In the genomic region with DNA sequence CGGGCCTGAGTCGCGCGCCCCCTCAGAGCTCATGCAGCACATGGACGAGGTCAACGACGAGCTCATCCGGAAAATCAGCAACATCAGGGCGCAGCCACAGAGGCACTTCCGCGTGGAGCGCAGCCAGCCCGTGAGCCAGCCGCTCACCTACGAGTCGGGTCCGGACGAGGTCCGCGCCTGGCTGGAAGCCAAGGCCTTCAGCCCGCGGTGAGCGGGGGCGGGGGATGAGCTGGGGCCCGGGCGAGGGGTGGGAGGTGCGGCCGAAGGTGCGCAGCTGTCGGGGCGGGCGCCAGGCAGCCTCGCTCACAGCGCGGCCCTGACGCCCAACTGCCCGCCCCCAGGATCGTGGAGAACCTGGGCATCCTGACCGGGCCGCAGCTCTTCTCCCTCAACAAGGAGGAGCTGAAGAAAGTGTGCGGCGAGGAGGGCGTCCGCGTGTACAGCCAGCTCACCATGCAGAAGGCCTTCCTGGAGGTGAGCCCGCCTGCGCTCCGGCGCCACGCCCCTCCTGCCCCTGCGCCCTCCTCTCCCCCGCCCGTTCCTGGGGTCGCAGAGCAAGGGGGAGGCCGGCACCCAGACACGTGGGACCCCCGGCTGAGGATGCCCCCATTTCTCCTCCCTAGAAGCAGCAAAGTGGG, we compare ENCODE assay signal across 6 cellular contexts. TPM values are rescaled to one million over a fixed set of nuclear protein-coding genes. Genes with fewer than 3 reads are reported as not detected.
DNase-seq lines count a peak whose midpoint lies in the region; ATAC-seq, FAIRE-seq and TF ChIP-seq lines count a peak whose summit lies in the region.

No MANE protein-coding gene starts in this region.

- H3K23ac ChIP-seq in H1 (ENCODE audit: insufficient read length): no peak overlapping the region

- no peak overlapping the region for H2BK120ac ChIP-seq in H1 (replicated peaks; ENCODE audit: low read depth, low read length)

- no peaks in the 10 kb centered on the region for H3K79me2 ChIP-seq in H1 (ENCODE audit: control insufficient read depth in 1 of 2, insufficient read depth in 2 of 2, low read length in 2 of 2)

- no peaks in the 10 kb centered on the region for H3K79me1 ChIP-seq in H1 (ENCODE audit: low read depth, low read length)

- peak overlapping the region; percentile 35 to 64 (median 44) for H3K4me3 ChIP-seq in H1 (ENCODE audit: extremely low read depth in 1 of 4, insufficient read depth in 2 of 4, low read depth in 3 of 4, low read length in 4 of 4)

- CTCF ChIA-PET in H1 (lab: Charles Lee; ENCODE audit: partially characterized antibody): interaction anchor here (0.8 to 15.4 kb wide), 29 partner anchors 11 to 169 kb away, joined by 3 to 395 read pairs (median 3); a partner anchor contains a TSS

- no peak overlapping the region for H2AFZ ChIP-seq in H1 (ENCODE audit: low read length)

- peak overlapping the region; percentile 83 for H3K18ac ChIP-seq in H1 (ENCODE audit: extremely low read depth, low read length)

- H2BK12ac ChIP-seq in H1 (ENCODE audit: low read depth, low read length): no peak overlapping the region

- H3K27me3 ChIP-seq in H1 (replicated peaks in 1 of 4; ENCODE audit: control insufficient read depth in 3 of 4, extremely low read depth in 1 of 4, insufficient read depth in 3 of 4, low read length in 3 of 4): peaks cover 0 to 2% (median 0%) of the 10 kb centered on the region in 4 experiments; a peak in 1 of 7 replicates

- H4K91ac ChIP-seq in H1 (replicated peaks; ENCODE audit: insufficient read length, low read length): peak overlapping the region; percentile 7

- peak overlapping the region; percentile 84 to 94 for H3K4me2 ChIP-seq in H1 (ENCODE audit: insufficient read depth in 1 of 2, low read depth in 2 of 2, low read length in 2 of 2)

- ATAC-seq in HG03439 (IDR thresholded peaks at IDR 0.05; ENCODE audit: unreplicated experiment): no peak
- no peak for ATAC-seq in HG03460 (IDR thresholded peaks at IDR 0.05; ENCODE audit: unreplicated experiment)

- no peak for TF ChIP-seq CTCF in H1 (IDR thresholded peaks at IDR 0.05; ENCODE audit: control extremely low read depth in 1 of 3, insufficient read depth in 1 of 3, low read depth in 1 of 3, low read length in 3 of 3)

- TF ChIP-seq EP300 in H1 (IDR thresholded peaks at IDR 0.05; ENCODE audit: borderline replicate concordance in 1 of 2, low read depth in 2 of 2, low read length in 2 of 2): no peak

- DNase-seq in GM18507 (ENCODE audit: extremely low spot score, insufficient read length, low read depth) (no peak), SW480 (ENCODE audit: low spot score) (peak; percentile 75), H1 (ENCODE audit: low read depth in 1 of 2, low spot score in 2 of 2) (peak in 1 of 2 experiments; percentile 74)
- peak; percentile 49 for DNase-seq in stimulated activated CD4-positive, alpha-beta T cell treated with anti-CD3 and anti-CD28 coated beads, Interleukin-12 subunit alpha, Interleukin-12 subunit beta, amount 100 ng/mL, for 4 hours

- H2BK15ac ChIP-seq in H1 (ENCODE audit: low read length): no peak overlapping the region

- no peak overlapping the region for H2BK20ac ChIP-seq in H1 (ENCODE audit: low read length)

- H3K27ac ChIP-seq in H1 (ENCODE audit: low read depth, low read length): no peak overlapping the region

- H4K20me1 ChIP-seq in H1 (replicated peaks in 1 of 2; ENCODE audit: control insufficient read depth in 1 of 2, insufficient read depth in 2 of 2, low read length in 2 of 2): no peaks in the 10 kb centered on the region

- H3K9ac ChIP-seq in H1 (replicated peaks in 1 of 4; ENCODE audit: extremely low read depth in 1 of 4, low read depth in 3 of 4, low read length in 3 of 4): peak overlapping the region in 2 of 4 experiments; percentile 45 to 63; a peak in 2 of 7 replicates

- FAIRE-seq in GM18507 (lab: Jason Lieb, UNC) (peak; percentile 76), H1 (lab: Jason Lieb, UNC) (no peak)

- WGBS in H1 (ENCODE audit: extremely low coverage in 1 of 2, insufficient coverage in 1 of 2, insufficient read length in 1 of 2, insufficient replicate concordance in 2 of 2, low coverage in 1 of 2, low lambda C conversion rate in 2 of 2, missing lambda C conversion rate in 1 of 2), 2 experiments: 6% methylated on average over 21 of the region's 57 CpGs; no CpG with 5 or more reads in 1 of the 2 experiments

- H2AK5ac ChIP-seq in H1 (ENCODE audit: low read depth, low read length): peak overlapping the region; percentile 82; the same call in 1 of the 2 replicates

- no peak overlapping the region for H2BK5ac ChIP-seq in H1 (ENCODE audit: low read depth, low read length)

- no peaks in the 10 kb centered on the region for H3K36me3 ChIP-seq in H1 (ENCODE audit: control insufficient read depth in 2 of 4, insufficient read depth in 4 of 4, low read length in 3 of 4)

- H4K8ac ChIP-seq in H1 (ENCODE audit: extremely low read depth, insufficient read depth, low read length): peak overlapping the region; percentile 90

- H3K56ac ChIP-seq in H1 (replicated peaks; ENCODE audit: insufficient read length, low read depth, low read length): no peak overlapping the region

- no peak for TF ChIP-seq POLR2A in H1 (IDR thresholded peaks at IDR 0.05; ENCODE audit: control extremely low read depth in 1 of 2, low read depth in 2 of 2, low read length in 2 of 2)

- H3K14ac ChIP-seq in H1 (ENCODE audit: insufficient read length): no peak overlapping the region

- H3K9me3 ChIP-seq in H1 (ENCODE audit: insufficient read depth in 2 of 2, low read depth in 1 of 2, low read length in 1 of 2): no peaks in the 10 kb centered on the region

- H3K23me2 ChIP-seq in H1 (ENCODE audit: low read depth, low read length): peaks cover 7% of the 10 kb centered on the region; the same call in 1 of the 2 replicates

- TF ChIP-seq RAD21 in H1 (IDR thresholded peaks at IDR 0.05 in 1 of 2, conservative IDR thresholded peaks at IDR 0.05 in 1 of 2; ENCODE audit: low read depth in 2 of 2, low read length in 2 of 2): no peak

- peak overlapping the region; percentile 35 for H4K5ac ChIP-seq in H1 (ENCODE audit: insufficient read length, low read depth, low read length)

- H3K4ac ChIP-seq in H1 (replicated peaks; ENCODE audit: insufficient read length, low read depth, low read length): peak overlapping the region; percentile 69

- H3K4me1 ChIP-seq in H1 (replicated peaks in 1 of 4; ENCODE audit: control insufficient read depth in 3 of 4, insufficient read depth in 4 of 4, low read length in 3 of 4): peaks cover 0 to 19% (median 12%) of the 10 kb centered on the region in 4 experiments; a peak in 5 of 7 replicates

- POLR2A ChIA-PET in H1 (lab: Charles Lee; ENCODE audit: partially characterized antibody): interaction anchor here (0.7 to 13.2 kb wide), 21 partner anchors 10 to 142 kb away, joined by 3 to 216 read pairs (median 6); a partner anchor contains a TSS

RNA-seq across cellular contexts. Expression of a gene that starts 20.4 kb away (rescaled TPM):
- total RNA-seq in H1 (2021; fragmentation: NEBNext Ultra II Directional; extraction: Animal tissue kit (Norgen Biotek cat#: 25700)): 38.5 and 44.3 TPM in 2 replicates
- 57.0 and 65.3 TPM in 2 replicates for polyA plus RNA-seq in H1 (2011; rRNA removed)
- 62.3 TPM for polyA plus RNA-seq in H1 (2011; cell fraction: cytosol; rRNA removed)
- polyA plus RNA-seq in H1 (2011; cell fraction: nucleus; rRNA removed): 176 TPM
- polyA plus RNA-seq in H1 (2012, experiment 1 of 2): 53.1 to 74.7 TPM (median 60.2 TPM) in 4 replicates
- polyA plus RNA-seq in H1 (2012, experiment 2 of 2): 39.4 TPM
- 35.7 TPM for polyA plus RNA-seq in H1 (2013, experiment 1 of 2)
- 35.5 TPM for polyA plus RNA-seq in H1 (2013, experiment 2 of 2)
- polyA minus RNA-seq in H1 (2011; rRNA and poly(A)+ RNA removed): 16.3 and 16.5 TPM in 2 replicates
- polyA minus RNA-seq in H1 (2011; cell fraction: cytosol; rRNA and poly(A)+ RNA removed): 23.9 TPM
- polyA minus RNA-seq in H1 (2011; cell fraction: nucleus; rRNA and poly(A)+ RNA removed): 34.5 TPM

RNA-seq across cellular contexts. Expression of a gene that starts 20.9 kb away (rescaled TPM):
- total RNA-seq in H1 (2021; fragmentation: NEBNext Ultra II Directional; extraction: Animal tissue kit (Norgen Biotek cat#: 25700)): 302 and 308 TPM in 2 replicates
- 265 and 293 TPM in 2 replicates for polyA plus RNA-seq in H1 (2011; rRNA removed)
- polyA plus RNA-seq in H1 (2011; cell fraction: cytosol; rRNA removed): 348 TPM
- polyA plus RNA-seq in H1 (2011; cell fraction: nucleus; rRNA removed): 319 TPM
- 296 to 332 TPM (median 325 TPM) in 4 replicates for polyA plus RNA-seq in H1 (2012, experiment 1 of 2)
- 421 TPM for polyA plus RNA-seq in H1 (2012, experiment 2 of 2)
- 240 TPM for polyA plus RNA-seq in H1 (2013, experiment 1 of 2)
- 235 TPM for polyA plus RNA-seq in H1 (2013, experiment 2 of 2)
- polyA minus RNA-seq in H1 (2011; rRNA and poly(A)+ RNA removed): 114 and 141 TPM in 2 replicates
- 161 TPM for polyA minus RNA-seq in H1 (2011; cell fraction: cytosol; rRNA and poly(A)+ RNA removed)
- 71.4 TPM for polyA minus RNA-seq in H1 (2011; cell fraction: nucleus; rRNA and poly(A)+ RNA removed)

RNA-seq across cellular contexts. Expression of a gene that starts 30.8 kb away (rescaled TPM):
- total RNA-seq in H1 (2021; fragmentation: NEBNext Ultra II Directional; extraction: Animal tissue kit (Norgen Biotek cat#: 25700)): 7.3 and 8.0 TPM in 2 replicates
- 16.3 and 21.4 TPM in 2 replicates for polyA plus RNA-seq in H1 (2011; rRNA removed)
- polyA plus RNA-seq in H1 (2011; cell fraction: cytosol; rRNA removed): 24.0 TPM
- 32.5 TPM for polyA plus RNA-seq in H1 (2011; cell fraction: nucleus; rRNA removed)
- polyA plus RNA-seq in H1 (2012, experiment 1 of 2): 12.5 to 17.4 TPM (median 13.9 TPM) in 4 replicates
- 12.3 TPM for polyA plus RNA-seq in H1 (2012, experiment 2 of 2)
- polyA plus RNA-seq in H1 (2013, experiment 1 of 2): 12.2 TPM
- polyA plus RNA-seq in H1 (2013, experiment 2 of 2): 11.8 TPM
- polyA minus RNA-seq in H1 (2011; rRNA and poly(A)+ RNA removed): 5.8 and 7.8 TPM in 2 replicates
- 3.7 TPM for polyA minus RNA-seq in H1 (2011; cell fraction: cytosol; rRNA and poly(A)+ RNA removed)
- 10.1 TPM for polyA minus RNA-seq in H1 (2011; cell fraction: nucleus; rRNA and poly(A)+ RNA removed)

RNA-seq across cellular contexts. Expression of a gene that starts 31.4 kb away (rescaled TPM):
- 53.7 and 58.4 TPM in 2 replicates for total RNA-seq in H1 (2021; fragmentation: NEBNext Ultra II Directional; extraction: Animal tissue kit (Norgen Biotek cat#: 25700))
- polyA plus RNA-seq in H1 (2011; rRNA removed): 47.3 and 64.7 TPM in 2 replicates
- polyA plus RNA-seq in H1 (2011; cell fraction: cytosol; rRNA removed): 56.1 TPM
- 53.5 TPM for polyA plus RNA-seq in H1 (2011; cell fraction: nucleus; rRNA removed)
- 30.0 to 53.4 TPM (median 44.3 TPM) in 4 replicates for polyA plus RNA-seq in H1 (2012, experiment 1 of 2)
- 49.0 TPM for polyA plus RNA-seq in H1 (2012, experiment 2 of 2)
- polyA plus RNA-seq in H1 (2013, experiment 1 of 2): 21.9 TPM
- polyA plus RNA-seq in H1 (2013, experiment 2 of 2): 22.9 TPM
- 24.3 and 26.2 TPM in 2 replicates for polyA minus RNA-seq in H1 (2011; rRNA and poly(A)+ RNA removed)
- polyA minus RNA-seq in H1 (2011; cell fraction: cytosol; rRNA and poly(A)+ RNA removed): 30.0 TPM
- 31.6 TPM for polyA minus RNA-seq in H1 (2011; cell fraction: nucleus; rRNA and poly(A)+ RNA removed)

RNA-seq across cellular contexts. Expression of a gene that starts 50.9 kb away (rescaled TPM):
- total RNA-seq in H1 (2021; fragmentation: NEBNext Ultra II Directional; extraction: Animal tissue kit (Norgen Biotek cat#: 25700)): 47.5 and 54.9 TPM in 2 replicates
- 54.8 and 101 TPM in 2 replicates for polyA plus RNA-seq in H1 (2011; rRNA removed)
- polyA plus RNA-seq in H1 (2011; cell fraction: cytosol; rRNA removed): 97.6 TPM
- 235 TPM for polyA plus RNA-seq in H1 (2011; cell fraction: nucleus; rRNA removed)
- polyA plus RNA-seq in H1 (2012, experiment 1 of 2): 34.4 to 62.1 TPM (median 53.0 TPM) in 4 replicates
- 39.0 TPM for polyA plus RNA-seq in H1 (2012, experiment 2 of 2)
- polyA plus RNA-seq in H1 (2013, experiment 1 of 2): 46.9 TPM
- polyA plus RNA-seq in H1 (2013, experiment 2 of 2): 40.6 TPM
- 17.0 and 20.4 TPM in 2 replicates for polyA minus RNA-seq in H1 (2011; rRNA and poly(A)+ RNA removed)
- polyA minus RNA-seq in H1 (2011; cell fraction: cytosol; rRNA and poly(A)+ RNA removed): 19.2 TPM
- 49.0 TPM for polyA minus RNA-seq in H1 (2011; cell fraction: nucleus; rRNA and poly(A)+ RNA removed)
